ENCODE assay signal across 8 cellular contexts in genomic region chr15:30625436-30626193, GRCh38.
DNase-seq lines count a peak whose midpoint lies in the region; ATAC-seq and TF ChIP-seq lines count a peak whose summit lies in the region.
"Not testable (repeated sequence)": the region's sequence is repeated elsewhere in the genome, so short reads cannot be mapped to it uniquely, and the experiment has no call there.

Gene ARHGAP11B (plus strand): TSS chr15:30626128.

- peak within 1 kb of the TSS; percentile 93 for H3K27ac Mint-ChIP-seq in activated CD4-positive, alpha-beta T cell treated with anti-CD3 and anti-CD28 coated beads, Interleukin-2, amount 10 ng/mL, durations not matched to agents 24 days and 14 days
- H3K27ac Mint-ChIP-seq in central memory CD8-positive, alpha-beta T cell (ENCODE audit: low read depth) = peak within 1 kb of the TSS; percentile 99

- not testable (repeated sequence) for TF ChIP-seq POLR2A in testis (IDR thresholded peaks at IDR 0.05)

- H3K9me3 Mint-ChIP-seq in activated CD4-positive, alpha-beta T cell treated with anti-CD3 and anti-CD28 coated beads, Interleukin-2, amount 10 ng/mL, durations not matched to agents 24 days and 14 days; central memory CD8-positive, alpha-beta T cell: not testable (repeated sequence)

- DNase-seq in GM04504 (ENCODE audit: low read depth) (peak; percentile 94), psoas muscle (peak; percentile 85 to 96), testis (peak; percentile 97)
- DNase-seq in activated CD4-positive, alpha-beta T cell treated with anti-CD3 and anti-CD28 coated beads, Interleukin-2, amount 10 ng/mL, durations not matched to agents 24 days and 14 days = peak; percentile 99
- peak; percentile 91 to 96 for DNase-seq in central memory CD8-positive, alpha-beta T cell (ENCODE audit: low spot score in 2 of 2)

- not testable (repeated sequence) for H3K36me3 ChIP-seq in HUES48 (ENCODE audit: control insufficient read depth, insufficient read depth, low read length); psoas muscle (ENCODE audit: insufficient read depth in 1 of 2, low read depth in 1 of 2); testis (ENCODE audit: low read depth, missing control alignments)

- ATAC-seq in GM21825 (IDR thresholded peaks at IDR 0.05; ENCODE audit: unreplicated experiment) (peak; percentile 87), psoas muscle (peak; percentile 96 to 98 (median 98))
- peak; percentile 90 for ATAC-seq in central memory CD8-positive, alpha-beta T cell (replicated peaks; ENCODE audit: extremely low read depth, poor library complexity, severe bottlenecking)

- TF ChIP-seq CTCF in psoas muscle (IDR thresholded peaks at IDR 0.05); testis (IDR thresholded peaks at IDR 0.05): not testable (repeated sequence)

- H3K27ac ChIP-seq in HUES48 (ENCODE audit: low read depth, low read length) (peak within 1 kb of the TSS; percentile 81), psoas muscle (peak within 1 kb of the TSS; percentile 80), testis (peak within 1 kb of the TSS; percentile 74 to 86)

- intact Hi-C loops in activated CD4-positive, alpha-beta T cell treated with anti-CD3 and anti-CD28 coated beads, Interleukin-2, amount 10 ng/mL, durations not matched to agents 24 days and 14 days (cut with micrococcal nuclease) = loop anchor here (5.0 kb wide), 1 partner anchor 277 kb away; the partner anchor contains the start of gene FAN1
- intact Hi-C loops in psoas muscle (cut with DNase I); testis (cut with DNase I; ENCODE audit: low total_unique reads): not testable (repeated sequence)

- H3K4me1 ChIP-seq in HUES48 (ENCODE audit: control insufficient read depth, insufficient read depth, low read length); psoas muscle; testis: not testable (repeated sequence)

- H3K4me3 Mint-ChIP-seq in activated CD4-positive, alpha-beta T cell treated with anti-CD3 and anti-CD28 coated beads, Interleukin-2, amount 10 ng/mL, durations not matched to agents 24 days and 14 days = peak within 1 kb of the TSS; percentile 95
- H3K4me3 Mint-ChIP-seq in central memory CD8-positive, alpha-beta T cell = peak within 1 kb of the TSS; percentile 91

- not testable (repeated sequence) for H3K27me3 Mint-ChIP-seq in activated CD4-positive, alpha-beta T cell treated with anti-CD3 and anti-CD28 coated beads, Interleukin-2, amount 10 ng/mL, durations not matched to agents 24 days and 14 days; central memory CD8-positive, alpha-beta T cell

- H3K9me3 ChIP-seq in HUES48 (ENCODE audit: control insufficient read depth, insufficient read depth, low read length); psoas muscle; testis: not testable (repeated sequence)

- H3K9ac ChIP-seq in HUES48 (ENCODE audit: low read depth, low read length) = peak within 1 kb of the TSS; percentile 67

- 0% methylated on average over 33 to 35 of the region's 35 CpGs for WGBS in psoas muscle, 3 donors
- 0 to 1% methylated on average over 12 to 35 of the region's 35 CpGs for WGBS in testis, 2 donors

- H3K36me3 Mint-ChIP-seq in activated CD4-positive, alpha-beta T cell treated with anti-CD3 and anti-CD28 coated beads, Interleukin-2, amount 10 ng/mL, durations not matched to agents 24 days and 14 days (ENCODE audit: low read depth) = not testable (repeated sequence)
- H3K36me3 Mint-ChIP-seq in central memory CD8-positive, alpha-beta T cell (ENCODE audit: insufficient read depth) = peaks cover 18% of the 10 kb centered on the region

- H3K27me3 ChIP-seq in HUES48 (ENCODE audit: control insufficient read depth, insufficient read depth, low read length); psoas muscle (ENCODE audit: insufficient read depth in 3 of 3, low read length in 2 of 3); testis: not testable (repeated sequence)

- H3K4me1 Mint-ChIP-seq in activated CD4-positive, alpha-beta T cell treated with anti-CD3 and anti-CD28 coated beads, Interleukin-2, amount 10 ng/mL, durations not matched to agents 24 days and 14 days = peaks cover 12% of the 10 kb centered on the region
- peaks cover 25% of the 10 kb centered on the region for H3K4me1 Mint-ChIP-seq in central memory CD8-positive, alpha-beta T cell

- H3K4me3 ChIP-seq in HUES48 (ENCODE audit: low read depth, low read length) (peak within 1 kb of the TSS; percentile 75), iPS-11a (ENCODE audit: low read depth, low read length) (peak within 1 kb of the TSS; percentile 67), psoas muscle (peak within 1 kb of the TSS; percentile 65), testis (peak within 1 kb of the TSS; percentile 46 to 69)

Comparison
In these comparisons a context has a peak if more than half of its experiments do, and no peak if none do; other contexts are left out.
1. Peak in every context shown above with its lines: DNase-seq, ATAC-seq, H3K4me3 ChIP-seq and H3K27ac ChIP-seq.